ENCODE assay signal across 8 cellular contexts in genomic region chr19:53394522-53394973, GRCh38. TPM values are rescaled to one million over a fixed set of nuclear protein-coding genes. Genes with fewer than 3 reads are reported as not detected.
DNase-seq lines count a peak whose midpoint lies in the region; ATAC-seq and TF ChIP-seq lines count a peak whose summit lies in the region.

No MANE protein-coding gene starts in this region.

- peak in 1 of 2 donors; percentile 2 for ATAC-seq in activated T-cell treated with anti-CD3 and anti-CD28 coated beads, Interleukin-2, amount 50 U/mL, for 72 hours (replicated peaks in 1 of 2)
- ATAC-seq in natural killer cell (no peak), HG03139 (IDR thresholded peaks at IDR 0.05; ENCODE audit: unreplicated experiment) (no peak)

- H3K27me3 Mint-ChIP-seq in activated T-cell treated with anti-CD3 and anti-CD28 coated beads, Interleukin-2, amount 50 U/mL, for 72 hours (ENCODE audit: low read depth): no peaks in the 10 kb centered on the region
- no peaks in the 10 kb centered on the region for H3K27me3 Mint-ChIP-seq in natural killer cell (ENCODE audit: low read depth in 2 of 2)

- H3K36me3 Mint-ChIP-seq in activated T-cell treated with anti-CD3 and anti-CD28 coated beads, Interleukin-2, amount 50 U/mL, for 72 hours (ENCODE audit: insufficient read depth in 2 of 2): peaks cover 15 to 26% of the 10 kb centered on the region in 2 donors
- no peaks in the 10 kb centered on the region for H3K36me3 Mint-ChIP-seq in natural killer cell

- no peak overlapping the region for H3K27ac Mint-ChIP-seq in activated T-cell treated with anti-CD3 and anti-CD28 coated beads, Interleukin-2, amount 50 U/mL, for 72 hours
- H3K27ac Mint-ChIP-seq in natural killer cell: peak overlapping the region; percentile 90 to 93

- intact Hi-C loops in natural killer cell (cut with micrococcal nuclease): loop anchor here (2.0 to 10.0 kb wide), 2 partner anchors 30 to 200 kb away; partner anchors contain the start of gene ZNF665

- TF ChIP-seq CTCF in natural killer cell (IDR thresholded peaks at IDR 0.05): no peak

- H3K9me3 Mint-ChIP-seq in activated T-cell treated with anti-CD3 and anti-CD28 coated beads, Interleukin-2, amount 50 U/mL, for 72 hours: peaks cover 5 to 8% of the 10 kb centered on the region in 2 donors
- peaks cover 0 to 4% of the 10 kb centered on the region in 2 donors for H3K9me3 Mint-ChIP-seq in natural killer cell

- H3K4me3 Mint-ChIP-seq in activated T-cell treated with anti-CD3 and anti-CD28 coated beads, Interleukin-2, amount 50 U/mL, for 72 hours: peak overlapping the region; percentile 95 to 97
- H3K4me3 Mint-ChIP-seq in natural killer cell: peak overlapping the region; percentile 97

- DNase-seq in activated T-cell treated with anti-CD3 and anti-CD28 coated beads, Interleukin-2, amount 50 U/mL, for 72 hours: no peak
- DNase-seq in activated T-cell treated with anti-CD3 and anti-CD28 coated beads, Interleukin-2, amount 50 U/mL, for 48 hours: no peak
- DNase-seq in SK-N-DZ (ENCODE audit: low spot score): peak; percentile 63
- peak; percentile 46 for DNase-seq in fibroblast of gingiva (ENCODE audit: low read depth)
- peak; percentile 16 for DNase-seq in natural killer cell
- no peak for DNase-seq in AML-193 (lab: John Stamatoyannopoulos, UW)
- DNase-seq in HPDE6-E6E7 (ENCODE audit: extremely low spot score): no peak

- H3K4me1 Mint-ChIP-seq in activated T-cell treated with anti-CD3 and anti-CD28 coated beads, Interleukin-2, amount 50 U/mL, for 72 hours (ENCODE audit: low read depth): peaks cover 20% of the 10 kb centered on the region
- H3K4me1 Mint-ChIP-seq in natural killer cell: peaks cover 19 to 22% of the 10 kb centered on the region in 2 donors

RNA-seq across cellular contexts. Expression of gene ZNF765, which starts 0.4 kb away (rescaled TPM):
- 10 to 100 TPM; 13.4 to 14.6 TPM for total RNA-seq in activated T-cell treated with anti-CD3 and anti-CD28 coated beads, Interleukin-2, amount 50 U/mL, for 72 hours
- polyA plus RNA-seq in SK-N-DZ (2014; cell fraction: cytosol; rRNA removed): 4.1 and 5.0 TPM in 2 replicates
- 5.1 and 6.4 TPM in 2 replicates for polyA plus RNA-seq in SK-N-DZ (2014; cell fraction: nucleus; rRNA removed)
- total RNA-seq in natural killer cell: 10 to 100 TPM in 2 of 3 donors, 1 to 10 TPM in 1; 8.5 to 16.4 (median 11.8) TPM

RNA-seq across cellular contexts. Expression of gene ZNF525, which starts 29.0 kb away (rescaled TPM):
- total RNA-seq in activated T-cell treated with anti-CD3 and anti-CD28 coated beads, Interleukin-2, amount 50 U/mL, for 72 hours: 10 to 100 TPM; 20.7 to 27.0 TPM
- polyA plus RNA-seq in SK-N-DZ (2014; cell fraction: cytosol; rRNA removed): 3.9 and 4.8 TPM in 2 replicates
- polyA plus RNA-seq in SK-N-DZ (2014; cell fraction: nucleus; rRNA removed): 4.6 and 8.4 TPM in 2 replicates
- total RNA-seq in natural killer cell: 10 to 100 TPM; 20.7 to 27.0 (median 21.8) TPM

RNA-seq across cellular contexts. Expression of gene ZNF761, which starts 37.2 kb away (rescaled TPM):
- 10 to 100 TPM; 16.1 to 21.0 TPM for total RNA-seq in activated T-cell treated with anti-CD3 and anti-CD28 coated beads, Interleukin-2, amount 50 U/mL, for 72 hours
- 4.3 and 4.4 TPM in 2 replicates for polyA plus RNA-seq in SK-N-DZ (2014; cell fraction: cytosol; rRNA removed)
- 5.2 and 7.4 TPM in 2 replicates for polyA plus RNA-seq in SK-N-DZ (2014; cell fraction: nucleus; rRNA removed)
- 1 to 10 TPM; 6.8 to 8.9 (median 8.5) TPM for total RNA-seq in natural killer cell

Comparison
In these comparisons a context has a peak if more than half of its experiments do, and no peak if none do; other contexts are left out.
1. DNase-seq: peak in SK-N-DZ (single experiment), fibroblast of gingiva (single experiment) and natural killer cell (single experiment); none in activated T-cell treated with anti-CD3 and anti-CD28 coated beads, Interleukin-2, amount 50 U/mL, for 72 hours (0 of 2), activated T-cell treated with anti-CD3 and anti-CD28 coated beads, Interleukin-2, amount 50 U/mL, for 48 hours (0 of 2), AML-193 (0 of 2) and HPDE6-E6E7 (single experiment).